9 cellular contexts compared by ENCODE assay signal in the genomic region with DNA sequence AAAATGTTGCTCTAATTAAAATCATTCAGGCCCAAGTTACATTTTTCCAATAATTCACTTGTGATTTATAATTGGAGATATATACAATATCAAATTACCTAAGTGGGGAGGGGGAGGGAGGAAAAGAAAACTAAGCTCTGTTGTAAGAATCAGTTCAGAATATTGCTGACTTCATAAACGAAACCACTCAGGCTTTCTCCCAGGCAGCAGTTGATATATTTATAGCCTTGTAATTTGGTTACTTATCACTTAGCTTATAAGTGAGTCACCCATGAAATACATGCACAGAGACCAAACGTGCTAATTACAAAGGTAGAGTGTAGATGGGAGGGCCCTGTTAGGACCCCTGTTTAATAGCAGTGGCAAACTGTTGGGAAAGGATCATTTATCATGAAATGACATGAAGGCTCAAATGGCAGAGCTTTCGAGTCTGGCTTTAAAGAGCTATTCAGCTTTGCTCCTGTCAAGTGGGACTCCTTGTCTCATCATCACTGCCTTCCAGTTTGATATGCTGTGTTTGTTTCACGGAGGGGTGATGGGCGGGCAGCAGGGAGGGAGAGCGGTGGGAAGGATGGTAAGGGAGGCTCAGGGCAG.
DNase-seq lines count a peak whose midpoint lies in the region; ATAC-seq and TF ChIP-seq lines count a peak whose summit lies in the region.
"Had no signal": no experiment of that assay in that cellular context is flagged by ENCODE, and none has a peak within 500 bp of the region (broad histone marks: within the 10 kb centered on the region; RNA-seq: fewer than 3 reads in every experiment).

No MANE protein-coding gene starts in this region.

- CTCF ChIA-PET in A673 (lab: Charles Lee) (interaction anchor here (1.5 kb wide), 1 partner anchor 35 kb away, joined by 4 read pairs; no protein-coding TSS in a partner anchor), HEK293 (lab: Yijun Ruan, JAX) (interaction anchor here (1.3 kb wide), 1 partner anchor 8 kb away, joined by 7 read pairs; no protein-coding TSS in a partner anchor)

- H3K9me3 ChIP-seq in A673 (ENCODE audit: low read depth, low read length, poor library complexity, severe bottlenecking) = no peaks in the 10 kb centered on the region
- H3K9me3 ChIP-seq in HEK293 (ENCODE audit: control insufficient read depth, insufficient read depth, low read depth, low read length) = no peaks in the 10 kb centered on the region

- ATAC-seq in Right ventricle myocardium superior (ENCODE audit: poor library complexity) = peak; percentile 86

- TF ChIP-seq CTCF in A673 (conservative IDR thresholded peaks at IDR 0.05; ENCODE audit: low read depth, low read length) (no peak), HEK293 (tag by site-specific recombination; IDR thresholded peaks at IDR 0.05) (no peak)

- H3K4me1 ChIP-seq in A673 (ENCODE audit: insufficient read depth, low read length, poor library complexity, severe bottlenecking) = peaks cover 8% of the 10 kb centered on the region
- peaks cover 3% of the 10 kb centered on the region for H3K4me1 ChIP-seq in HEK293 (ENCODE audit: control insufficient read depth, insufficient read depth, low read length)

- POLR2A ChIA-PET in A673 (lab: Charles Lee; ENCODE audit: low non-redundant PET) (no interaction called here), HEK293 (lab: Yijun Ruan, JAX) (interaction anchor here (1.4 kb wide), 1 partner anchor 160 kb away, joined by 5 read pairs; no protein-coding TSS in a partner anchor)

- no peaks in the 10 kb centered on the region for H3K27me3 ChIP-seq in A673 (replicated peaks; ENCODE audit: insufficient read depth, low read depth, low read length, poor library complexity)

- no peak overlapping the region for H3K4me3 ChIP-seq in A673 (ENCODE audit: low read depth, low read length, poor library complexity, severe bottlenecking)
- no peak overlapping the region for H3K4me3 ChIP-seq in HEK293 (ENCODE audit: low read depth, low read length)

- BruUV-seq in A673 (replicated peaks; lab: Mats Ljungman, UMichigan) = no TSS peak

- DNase-seq in A673 (ENCODE audit: low spot score) (peak; percentile 37), NCI-H510A (lab: John Stamatoyannopoulos, UW) (peak; percentile 66), Right ventricle myocardium superior (no peak), NCI-H1048 (lab: John Stamatoyannopoulos, UW) (no peak), iPS-NIHi11 (ENCODE audit: low spot score) (no peak), C1 segment of cervical spinal cord (lab: John Stamatoyannopoulos, UW) (no peak)
- DNase-seq in activated effector memory CD4-positive, alpha-beta T cell treated with anti-CD3 and anti-CD28 coated beads, Interleukin-2, amount 50 U/mL, for 16 hours = no peak
- DNase-seq: cerebellar nuclear complex had no signal

- H3K27ac ChIP-seq in A673 (ENCODE audit: low read depth, low read length, poor library complexity, severe bottlenecking) = no peak overlapping the region
- H3K27ac ChIP-seq in HEK293 (ENCODE audit: extremely low read depth, low read depth, low read length) = peak overlapping the region; percentile 37; the same call in 1 of the 2 replicates

- intact Hi-C loops in A673 (cut with micrococcal nuclease; ENCODE audit: unreplicated experiment) = no loop called here
- intact Hi-C loops in Right ventricle myocardium superior (cut with DNase I) = no loop called here

- H3K36me3 ChIP-seq in A673 (ENCODE audit: insufficient read depth, low read length, poor library complexity, severe bottlenecking) (no peaks in the 10 kb centered on the region), HEK293 (ENCODE audit: control insufficient read depth in 2 of 2, insufficient read depth in 1 of 2, low read length in 2 of 2) (no peaks in the 10 kb centered on the region)

TF ChIP-seq in HEK293, 187 proteins besides CTCF, POLR2A, EP300 and RAD21 (continues in another document):
- peak; percentile 49; the same call in 1 of the 2 replicates for TF ChIP-seq SCRT2 (tag by site-specific recombination; IDR thresholded peaks at IDR 0.05)
- no peak for TF ChIP-seq ZNF211 (tag by site-specific recombination; IDR thresholded peaks at IDR 0.05; ENCODE audit: low read depth)
- TF ChIP-seq ZNF473 (tag by site-specific recombination; IDR thresholded peaks at IDR 0.05) = no peak
- TF ChIP-seq, protein P1, sequence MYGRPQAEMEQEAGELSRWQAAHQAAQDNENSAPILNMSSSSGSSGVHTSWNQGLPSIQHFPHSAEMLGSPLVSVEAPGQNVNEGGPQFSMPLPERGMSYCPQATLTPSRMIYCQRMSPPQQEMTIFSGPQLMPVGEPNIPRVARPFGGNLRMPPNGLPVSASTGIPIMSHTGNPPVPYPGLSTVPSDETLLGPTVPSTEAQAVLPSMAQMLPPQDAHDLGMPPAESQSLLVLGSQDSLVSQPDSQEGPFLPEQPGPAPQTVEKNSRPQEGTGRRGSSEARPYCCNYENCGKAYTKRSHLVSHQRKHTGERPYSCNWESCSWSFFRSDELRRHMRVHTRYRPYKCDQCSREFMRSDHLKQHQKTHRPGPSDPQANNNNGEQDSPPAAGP (tag by site-specific recombination; IDR thresholded peaks at IDR 0.05) = peak; percentile 96
- no peak for TF ChIP-seq ZNF529 (tag by site-specific recombination; IDR thresholded peaks at IDR 0.05; ENCODE audit: insufficient replicate concordance)
- TF ChIP-seq MZF1 (tag by site-specific recombination; IDR thresholded peaks at IDR 0.05; ENCODE audit: borderline replicate concordance) = peak; percentile 74; the same call in 1 of the 2 replicates
- peak; percentile 95 for TF ChIP-seq ZNF629 (tag by site-specific recombination; IDR thresholded peaks at IDR 0.05)
- TF ChIP-seq ZNF571 (tag by site-specific recombination; IDR thresholded peaks at IDR 0.05) = no peak
- no peak for TF ChIP-seq KLF16 (tag by site-specific recombination; IDR thresholded peaks at IDR 0.05)
- no peak for TF ChIP-seq REPIN1 (tag by site-specific recombination; IDR thresholded peaks at IDR 0.05; ENCODE audit: low read depth)
- TF ChIP-seq, protein P2, sequence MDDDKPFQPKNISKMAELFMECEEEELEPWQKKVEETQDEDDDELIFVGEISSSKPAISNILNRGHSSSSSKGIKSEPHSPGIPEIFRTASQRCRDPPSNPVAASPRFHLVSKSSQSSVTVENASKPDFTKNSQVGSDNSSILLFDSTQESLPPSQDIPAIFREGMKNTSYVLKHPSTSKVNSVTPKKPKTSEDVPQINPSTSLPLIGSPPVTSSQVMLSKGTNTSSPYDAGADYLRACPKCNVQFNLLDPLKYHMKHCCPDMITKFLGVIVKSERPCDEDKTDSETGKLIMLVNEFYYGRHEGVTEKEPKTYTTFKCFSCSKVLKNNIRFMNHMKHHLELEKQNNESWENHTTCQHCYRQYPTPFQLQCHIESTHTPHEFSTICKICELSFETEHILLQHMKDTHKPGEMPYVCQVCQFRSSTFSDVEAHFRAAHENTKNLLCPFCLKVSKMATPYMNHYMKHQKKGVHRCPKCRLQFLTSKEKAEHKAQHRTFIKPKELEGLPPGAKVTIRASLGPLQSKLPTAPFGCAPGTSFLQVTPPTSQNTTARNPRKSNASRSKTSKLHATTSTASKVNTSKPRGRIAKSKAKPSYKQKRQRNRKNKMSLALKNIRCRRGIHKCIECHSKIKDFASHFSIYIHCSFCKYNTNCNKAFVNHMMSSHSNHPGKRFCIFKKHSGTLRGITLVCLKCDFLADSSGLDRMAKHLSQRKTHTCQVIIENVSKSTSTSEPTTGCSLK (tag by site-specific recombination; IDR thresholded peaks at IDR 0.05) = no peak
- TF ChIP-seq GLI4 (tag by site-specific recombination; IDR thresholded peaks at IDR 0.05) = no peak
- TF ChIP-seq ZNF416 (tag by site-specific recombination; IDR thresholded peaks at IDR 0.05) = no peak
- TF ChIP-seq, protein P3, sequence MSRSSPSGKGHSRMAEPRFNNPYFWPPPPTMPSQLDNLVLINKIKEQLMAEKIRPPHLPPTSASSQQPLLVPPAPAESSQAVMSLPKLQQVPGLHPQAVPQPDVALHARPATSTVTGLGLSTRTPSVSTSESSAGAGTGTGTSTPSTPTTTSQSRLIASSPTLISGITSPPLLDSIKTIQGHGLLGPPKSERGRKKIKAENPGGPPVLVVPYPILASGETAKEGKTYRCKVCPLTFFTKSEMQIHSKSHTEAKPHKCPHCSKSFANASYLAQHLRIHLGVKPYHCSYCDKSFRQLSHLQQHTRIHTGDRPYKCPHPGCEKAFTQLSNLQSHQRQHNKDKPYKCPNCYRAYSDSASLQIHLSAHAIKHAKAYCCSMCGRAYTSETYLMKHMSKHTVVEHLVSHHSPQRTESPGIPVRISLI (tag by site-specific recombination; IDR thresholded peaks at IDR 0.05) = no peak
- peak; percentile 64 for TF ChIP-seq KLF1 (tag by site-specific recombination; IDR thresholded peaks at IDR 0.05)
- TF ChIP-seq ZNF202 (tag by site-specific recombination; IDR thresholded peaks at IDR 0.05; ENCODE audit: borderline replicate concordance) = no peak
- no peak for TF ChIP-seq YY1 (tag by site-specific recombination; IDR thresholded peaks at IDR 0.05)
- TF ChIP-seq, protein P4, sequence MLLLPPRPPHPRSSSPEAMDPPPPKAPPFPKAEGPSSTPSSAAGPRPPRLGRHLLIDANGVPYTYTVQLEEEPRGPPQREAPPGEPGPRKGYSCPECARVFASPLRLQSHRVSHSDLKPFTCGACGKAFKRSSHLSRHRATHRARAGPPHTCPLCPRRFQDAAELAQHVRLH (tag by site-specific recombination; IDR thresholded peaks at IDR 0.05) = peak; percentile 92
- TF ChIP-seq ZNF76 (tag by site-specific recombination; IDR thresholded peaks at IDR 0.05; ENCODE audit: borderline replicate concordance, low read depth) = no peak
- TF ChIP-seq ZNF560 (tag by site-specific recombination; IDR thresholded peaks at IDR 0.05; ENCODE audit: borderline replicate concordance) = no peak
- TF ChIP-seq, protein P5, sequence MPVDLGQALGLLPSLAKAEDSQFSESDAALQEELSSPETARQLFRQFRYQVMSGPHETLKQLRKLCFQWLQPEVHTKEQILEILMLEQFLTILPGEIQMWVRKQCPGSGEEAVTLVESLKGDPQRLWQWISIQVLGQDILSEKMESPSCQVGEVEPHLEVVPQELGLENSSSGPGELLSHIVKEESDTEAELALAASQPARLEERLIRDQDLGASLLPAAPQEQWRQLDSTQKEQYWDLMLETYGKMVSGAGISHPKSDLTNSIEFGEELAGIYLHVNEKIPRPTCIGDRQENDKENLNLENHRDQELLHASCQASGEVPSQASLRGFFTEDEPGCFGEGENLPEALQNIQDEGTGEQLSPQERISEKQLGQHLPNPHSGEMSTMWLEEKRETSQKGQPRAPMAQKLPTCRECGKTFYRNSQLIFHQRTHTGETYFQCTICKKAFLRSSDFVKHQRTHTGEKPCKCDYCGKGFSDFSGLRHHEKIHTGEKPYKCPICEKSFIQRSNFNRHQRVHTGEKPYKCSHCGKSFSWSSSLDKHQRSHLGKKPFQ (tag by site-specific recombination; IDR thresholded peaks at IDR 0.05) = peak; percentile 68; the same call in 1 of the 2 replicates
- peak; percentile 77 for TF ChIP-seq ZNF660 (tag by site-specific recombination; IDR thresholded peaks at IDR 0.05)
- TF ChIP-seq EGR2 (tag by site-specific recombination; IDR thresholded peaks at IDR 0.05; ENCODE audit: low read depth) = no peak

Comparison
In these comparisons a context has a peak if more than half of its experiments do, and no peak if none do; other contexts are left out.
1. DNase-seq: peak in A673 (single experiment) and NCI-H510A (single experiment); none in Right ventricle myocardium superior (single experiment), NCI-H1048 (single experiment), activated effector memory CD4-positive, alpha-beta T cell treated with anti-CD3 and anti-CD28 coated beads, Interleukin-2, amount 50 U/mL, for 16 hours (single experiment), iPS-NIHi11 (single experiment) and C1 segment of cervical spinal cord (0 of 14).